8 cellular contexts compared by ENCODE assay signal in genomic region chr12:95943231-95943842, GRCh38. TPM values are rescaled to one million over a fixed set of nuclear protein-coding genes. Genes with fewer than 3 reads are reported as not detected.
DNase-seq lines count a peak whose midpoint lies in the region; ATAC-seq, FAIRE-seq and TF ChIP-seq lines count a peak whose summit lies in the region.

TSS of gene AMDHD1 (plus strand) at chr12:95943331. CDS start at chr12:95943399, 68 bp downstream.

- peak within 1 kb of the TSS; percentile 94 for H4K8ac ChIP-seq in H1 (ENCODE audit: extremely low read depth, insufficient read depth, low read length)

- no peak for FAIRE-seq in H1 (lab: Jason Lieb, UNC)

- no peak for TF ChIP-seq POLR2A in H1 (IDR thresholded peaks at IDR 0.05; ENCODE audit: control extremely low read depth in 1 of 2, low read depth in 2 of 2, low read length in 2 of 2)

- H2AFZ ChIP-seq in H1 (ENCODE audit: low read length) = peak within 1 kb of the TSS; percentile 98

- peak within 1 kb of the TSS; percentile 39 for H4K5ac ChIP-seq in H1 (ENCODE audit: insufficient read length, low read depth, low read length)

- H3K23ac ChIP-seq in H1 (ENCODE audit: insufficient read length) = no peak within 1 kb of the TSS

- H3K18ac ChIP-seq in H1 (ENCODE audit: extremely low read depth, low read length) = peak within 1 kb of the TSS; percentile 67

- H3K27me3 ChIP-seq in H1 (replicated peaks in 1 of 4; ENCODE audit: control insufficient read depth in 3 of 4, extremely low read depth in 1 of 4, insufficient read depth in 3 of 4, low read length in 3 of 4) = peaks cover 0 to 11% (median 10%) of the 10 kb centered on the region in 4 experiments; a peak in 5 of 7 replicates

- H3K4me3 ChIP-seq in H1 (ENCODE audit: extremely low read depth in 1 of 4, insufficient read depth in 2 of 4, low read depth in 3 of 4, low read length in 4 of 4) = peak within 1 kb of the TSS; percentile 59 to 95 (median 74)

- no peaks in the 10 kb centered on the region for H3K9me3 Mint-ChIP-seq in activated CD4-positive, alpha-beta memory T cell treated with anti-CD3 and anti-CD28 coated beads, Interleukin-2, amount 10 ng/mL, durations not matched to agents 7 days and 5 days
- no peaks in the 10 kb centered on the region for H3K9me3 Mint-ChIP-seq in mesothelial cell of epicardium

- POLR2A ChIA-PET in activated CD4-positive, alpha-beta memory T cell treated with anti-CD3 and anti-CD28 coated beads, Interleukin-2, amount 10 ng/mL, durations not matched to agents 7 days and 5 days (lab: Charles Lee) = interaction anchor here (1.0 to 2.5 kb wide), 17 partner anchors 10 to 964 kb away, joined by 3 to 11 read pairs (median 3); partner anchors contain the start of genes CDK17, HAL, LTA4H and METAP2
- POLR2A ChIA-PET in H1 (lab: Charles Lee; ENCODE audit: partially characterized antibody) = interaction anchor here (0.5 to 1.9 kb wide), 8 partner anchors 8 to 234 kb away, joined by 3 to 8 read pairs (median 4); partner anchors contain the start of gene SNRPF

- DNase-seq in NCI-H82 (lab: John Stamatoyannopoulos, UW) (peak; percentile 68), NCI-H82 treated with DMSO at 0.1 percent for 48 hours (lab: John Stamatoyannopoulos, UW; ENCODE audit: unreplicated experiment) (no peak), NCI-H2227 (lab: John Stamatoyannopoulos, UW; ENCODE audit: unreplicated experiment) (peak; percentile 63), H1 (ENCODE audit: low read depth in 1 of 2, low spot score in 2 of 2) (peak in 1 of 2 experiments; percentile 77), mesothelial cell of epicardium (ENCODE audit: low spot score in 2 of 2, unreplicated experiment in 2 of 2) (peak; percentile 45 to 71)
- DNase-seq in activated CD4-positive, alpha-beta memory T cell treated with anti-CD3 and anti-CD28 coated beads, Interleukin-2, amount 10 ng/mL, durations not matched to agents 7 days and 5 days = peak; percentile 71
- DNase-seq in stimulated activated CD8-positive, alpha-beta memory T cell treated with anti-CD3 and anti-CD28 coated beads, Interleukin-4, amount 100 ng/mL, for 48 hours = peak; percentile 70

- no peaks in the 10 kb centered on the region for H3K36me3 Mint-ChIP-seq in activated CD4-positive, alpha-beta memory T cell treated with anti-CD3 and anti-CD28 coated beads, Interleukin-2, amount 10 ng/mL, durations not matched to agents 7 days and 5 days (ENCODE audit: low read depth)
- no peaks in the 10 kb centered on the region for H3K36me3 Mint-ChIP-seq in mesothelial cell of epicardium

- peak within 1 kb of the TSS; percentile 70 to 79 for H3K4me2 ChIP-seq in H1 (ENCODE audit: insufficient read depth in 1 of 2, low read depth in 2 of 2, low read length in 2 of 2)

- peak within 1 kb of the TSS; percentile 80; the same call in 1 of the 2 replicates for H2BK12ac ChIP-seq in H1 (ENCODE audit: low read depth, low read length)

- H2BK15ac ChIP-seq in H1 (ENCODE audit: low read length) = peak within 1 kb of the TSS; percentile 98; the same call in 1 of the 2 replicates

- peak within 1 kb of the TSS in 2 of 4 experiments; percentile 32 to 68; a peak in 6 of 7 replicates for H3K9ac ChIP-seq in H1 (replicated peaks in 1 of 4; ENCODE audit: extremely low read depth in 1 of 4, low read depth in 3 of 4, low read length in 3 of 4)

- TF ChIP-seq RAD21 in H1 (IDR thresholded peaks at IDR 0.05 in 1 of 2, conservative IDR thresholded peaks at IDR 0.05 in 1 of 2; ENCODE audit: low read depth in 2 of 2, low read length in 2 of 2) = no peak; a peak in 1 of 4 replicates

- peak; percentile 51 for ATAC-seq in HG02884 (IDR thresholded peaks at IDR 0.05; ENCODE audit: unreplicated experiment)

- no peak within 1 kb of the TSS for H3K14ac ChIP-seq in H1 (ENCODE audit: insufficient read length)

- peaks cover 0 to 4% (median under 1%) of the 10 kb centered on the region in 4 experiments; a peak in 3 of 7 replicates for H3K4me1 ChIP-seq in H1 (replicated peaks in 1 of 4; ENCODE audit: control insufficient read depth in 3 of 4, insufficient read depth in 4 of 4, low read length in 3 of 4)

- peaks cover 12% of the 10 kb centered on the region for H3K4me1 Mint-ChIP-seq in activated CD4-positive, alpha-beta memory T cell treated with anti-CD3 and anti-CD28 coated beads, Interleukin-2, amount 10 ng/mL, durations not matched to agents 7 days and 5 days
- H3K4me1 Mint-ChIP-seq in mesothelial cell of epicardium = peaks cover 2% of the 10 kb centered on the region

- no peaks in the 10 kb centered on the region for H3K79me1 ChIP-seq in H1 (ENCODE audit: low read depth, low read length)

- peak within 1 kb of the TSS; percentile 66; the same call in 1 of the 2 replicates for H2BK5ac ChIP-seq in H1 (ENCODE audit: low read depth, low read length)

- CTCF ChIA-PET in activated CD4-positive, alpha-beta memory T cell treated with anti-CD3 and anti-CD28 coated beads, Interleukin-2, amount 10 ng/mL, durations not matched to agents 7 days and 5 days (lab: Charles Lee) = interaction anchor here (0.8 to 4.3 kb wide), 9 partner anchors 10 to 870 kb away, joined by 4 to 34 read pairs (median 5); partner anchors contain the start of genes LTA4H and NR2C1
- CTCF ChIA-PET in H1 (lab: Charles Lee; ENCODE audit: partially characterized antibody) = interaction anchor here (0.6 to 10.1 kb wide), 11 partner anchors 13 to 365 kb away, joined by 3 to 123 read pairs (median 4); no protein-coding TSS in a partner anchor

- peak within 1 kb of the TSS; percentile 87 for H4K91ac ChIP-seq in H1 (replicated peaks; ENCODE audit: insufficient read length, low read length)

- peak in 1 of 3 experiments; percentile 33; a peak in 1 of 4 replicates for TF ChIP-seq CTCF in H1 (IDR thresholded peaks at IDR 0.05; ENCODE audit: control extremely low read depth in 1 of 3, insufficient read depth in 1 of 3, low read depth in 1 of 3, low read length in 3 of 3)
- no peak for TF ChIP-seq CTCF in mesothelial cell of epicardium (IDR thresholded peaks at IDR 0.05; ENCODE audit: unreplicated experiment)

- no peak within 1 kb of the TSS for H3K4ac ChIP-seq in H1 (replicated peaks; ENCODE audit: insufficient read length, low read depth, low read length)

- H3K23me2 ChIP-seq in H1 (ENCODE audit: low read depth, low read length) = peaks cover 8% of the 10 kb centered on the region; the same call in 1 of the 2 replicates

- H3K4me3 Mint-ChIP-seq in activated CD4-positive, alpha-beta memory T cell treated with anti-CD3 and anti-CD28 coated beads, Interleukin-2, amount 10 ng/mL, durations not matched to agents 7 days and 5 days = peak within 1 kb of the TSS; percentile 95
- H3K4me3 Mint-ChIP-seq in mesothelial cell of epicardium = peak within 1 kb of the TSS; percentile 84

- no peak within 1 kb of the TSS for H3K27ac ChIP-seq in H1 (ENCODE audit: low read depth, low read length)

- H3K27ac Mint-ChIP-seq in activated CD4-positive, alpha-beta memory T cell treated with anti-CD3 and anti-CD28 coated beads, Interleukin-2, amount 10 ng/mL, durations not matched to agents 7 days and 5 days = peak within 1 kb of the TSS; percentile 85
- no peak within 1 kb of the TSS for H3K27ac Mint-ChIP-seq in mesothelial cell of epicardium

- no peak within 1 kb of the TSS for H2AK5ac ChIP-seq in H1 (ENCODE audit: low read depth, low read length)

- H4K20me1 ChIP-seq in H1 (replicated peaks in 1 of 2; ENCODE audit: control insufficient read depth in 1 of 2, insufficient read depth in 2 of 2, low read length in 2 of 2) = no peaks in the 10 kb centered on the region

- 3% methylated on average over 36 of the region's 48 CpGs; no CpG with 5 or more reads in 1 of the 2 experiments for WGBS in H1 (ENCODE audit: extremely low coverage in 1 of 2, insufficient coverage in 1 of 2, insufficient read length in 1 of 2, insufficient replicate concordance in 2 of 2, low coverage in 1 of 2, low lambda C conversion rate in 2 of 2, missing lambda C conversion rate in 1 of 2), 2 experiments

- H3K56ac ChIP-seq in H1 (replicated peaks; ENCODE audit: insufficient read length, low read depth, low read length) = peak within 1 kb of the TSS; percentile 66

- peaks cover 6% of the 10 kb centered on the region for H3K27me3 Mint-ChIP-seq in activated CD4-positive, alpha-beta memory T cell treated with anti-CD3 and anti-CD28 coated beads, Interleukin-2, amount 10 ng/mL, durations not matched to agents 7 days and 5 days
- H3K27me3 Mint-ChIP-seq in mesothelial cell of epicardium (ENCODE audit: low read depth) = peaks cover 31% of the 10 kb centered on the region

- TF ChIP-seq EP300 in H1 (IDR thresholded peaks at IDR 0.05; ENCODE audit: borderline replicate concordance in 1 of 2, low read depth in 2 of 2, low read length in 2 of 2) = no peak

- H2BK20ac ChIP-seq in H1 (ENCODE audit: low read length) = 0 out of 2 replicates have a peak within 1 kb of the TSS, but pooled peaks have one; percentile 5

- H3K79me2 ChIP-seq in H1 (ENCODE audit: control insufficient read depth in 1 of 2, insufficient read depth in 2 of 2, low read length in 2 of 2) = no peaks in the 10 kb centered on the region

- no peaks in the 10 kb centered on the region for H3K36me3 ChIP-seq in H1 (ENCODE audit: control insufficient read depth in 2 of 4, insufficient read depth in 4 of 4, low read length in 3 of 4)

- no peaks in the 10 kb centered on the region for H3K9me3 ChIP-seq in H1 (ENCODE audit: insufficient read depth in 2 of 2, low read depth in 1 of 2, low read length in 1 of 2)

- no peak within 1 kb of the TSS for H2BK120ac ChIP-seq in H1 (replicated peaks; ENCODE audit: low read depth, low read length)

TF ChIP-seq in H1, 55 proteins besides CTCF, POLR2A, EP300 and RAD21 (continues in another document):
- no peak for TF ChIP-seq KDM1A (IDR thresholded peaks at IDR 0.05; ENCODE audit: borderline replicate concordance, low read length)
- no peak for TF ChIP-seq RNF2 (IDR thresholded peaks at IDR 0.05; ENCODE audit: borderline replicate concordance, low read depth, low read length, missing control alignments, poor library complexity, severe bottlenecking)
- TF ChIP-seq SIN3A (conservative IDR thresholded peaks at IDR 0.05 in 1 of 2, IDR thresholded peaks at IDR 0.05 in 1 of 2; ENCODE audit: low read depth in 1 of 2, low read length in 2 of 2) = no peak
- no peak for TF ChIP-seq JUN (IDR thresholded peaks at IDR 0.05; ENCODE audit: low read depth, low read length)

RNA-seq across cellular contexts. Expression of gene AMDHD1, which starts in this region (rescaled TPM):
- under 1 TPM; 0.40 to 0.93 TPM for total RNA-seq in activated CD4-positive, alpha-beta memory T cell treated with anti-CD3 and anti-CD28 coated beads, Interleukin-2, amount 10 ng/mL, durations not matched to agents 7 days and 5 days
- 0.34 TPM in 1 of 2 replicates, not detected in the other for total RNA-seq in H1 (2021; fragmentation: NEBNext Ultra II Directional; extraction: Animal tissue kit (Norgen Biotek cat#: 25700))
- polyA plus RNA-seq in H1 (2011; rRNA removed) = 0.14 TPM in 2 replicates
- polyA plus RNA-seq in H1 (2011; cell fraction: cytosol; rRNA removed) = 0.36 TPM
- 0.61 TPM for polyA plus RNA-seq in H1 (2011; cell fraction: nucleus; rRNA removed)
- polyA plus RNA-seq in H1 (2012, experiment 1 of 2) = 0.14 to 0.54 TPM (median 0.31 TPM) in 3 of 4 replicates, not detected in the other
- polyA plus RNA-seq in H1 (2012, experiment 2 of 2) = not detected
- 0.14 TPM for polyA plus RNA-seq in H1 (2013, experiment 1 of 2)
- 0.17 TPM for polyA plus RNA-seq in H1 (2013, experiment 2 of 2)
- polyA minus RNA-seq in H1 (2011; rRNA and poly(A)+ RNA removed) = 0.17 and 0.22 TPM in 2 replicates
- polyA minus RNA-seq in H1 (2011; cell fraction: cytosol; rRNA and poly(A)+ RNA removed) = not detected
- polyA minus RNA-seq in H1 (2011; cell fraction: nucleus; rRNA and poly(A)+ RNA removed) = 1.6 TPM
- 0.47 TPM in 1 of 3 replicates, not detected in the others for total RNA-seq in mesothelial cell of epicardium

Comparison
In these comparisons a context has a peak if more than half of its experiments do, and no peak if none do; other contexts are left out.
1. Peak in DNase-seq in activated CD4-positive, alpha-beta memory T cell treated with anti-CD3 and anti-CD28 coated beads, Interleukin-2, amount 10 ng/mL, durations not matched to agents 7 days and 5 days; RNA of the gene not detected or under 1 TPM.
2. Peak in DNase-seq in mesothelial cell of epicardium; RNA of the gene not detected or under 1 TPM.